In the genomic region with DNA sequence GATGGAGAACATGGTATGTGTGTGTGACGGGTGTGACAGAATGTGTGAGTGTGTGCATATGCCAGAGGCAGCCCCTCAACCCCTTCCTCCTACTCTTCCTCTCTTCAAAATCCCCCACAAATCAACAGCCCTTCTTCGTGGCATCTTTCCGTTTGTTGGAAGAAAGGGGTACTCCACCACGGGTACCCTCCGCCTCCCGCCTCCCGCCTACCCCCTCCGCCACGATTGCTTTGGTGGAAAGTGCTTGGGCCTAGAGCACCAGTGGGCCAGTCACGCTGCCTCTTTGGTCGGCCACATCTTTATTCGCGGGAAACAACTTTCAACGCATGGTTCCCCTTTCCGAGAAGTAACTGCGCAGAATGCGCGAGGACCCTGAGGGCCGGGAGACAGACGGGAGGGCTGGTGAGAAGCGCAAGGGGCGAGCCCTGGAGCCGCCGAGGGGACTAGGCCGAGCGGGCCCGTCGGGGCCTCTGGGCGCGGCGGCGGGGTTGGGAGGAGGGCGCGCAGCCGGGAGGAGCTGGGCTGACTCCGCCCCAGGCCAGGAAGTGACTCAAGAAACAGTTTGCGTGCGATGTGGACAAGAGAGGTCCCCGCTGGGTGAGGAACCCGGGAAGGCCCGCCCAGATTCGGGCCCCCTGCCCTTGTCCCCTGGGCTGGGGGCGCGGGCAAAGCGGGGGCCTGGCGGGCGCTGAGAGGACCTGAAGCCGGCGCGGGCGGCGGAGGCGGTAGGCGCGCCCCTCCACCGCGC, we compare ENCODE assay signal across 1 cellular context.
TF ChIP-seq lines count a peak whose summit lies in the region.

A gene (minus strand): TSS at position 274 of the 748 bp plus-strand sequence. CDS start 614 bp downstream, outside the sequence.
A gene (plus strand): TSS at position 560 of the 748 bp plus-strand sequence. CDS start 777 bp downstream, outside the sequence.

TF ChIP-seq in K562, 482 proteins besides CTCF, POLR2A, EP300 and RAD21 (continues in another document):
- TF ChIP-seq ZNF133 (CRISPR knock-in tag; IDR thresholded peaks at IDR 0.05): no peak
- TF ChIP-seq, protein P1, sequence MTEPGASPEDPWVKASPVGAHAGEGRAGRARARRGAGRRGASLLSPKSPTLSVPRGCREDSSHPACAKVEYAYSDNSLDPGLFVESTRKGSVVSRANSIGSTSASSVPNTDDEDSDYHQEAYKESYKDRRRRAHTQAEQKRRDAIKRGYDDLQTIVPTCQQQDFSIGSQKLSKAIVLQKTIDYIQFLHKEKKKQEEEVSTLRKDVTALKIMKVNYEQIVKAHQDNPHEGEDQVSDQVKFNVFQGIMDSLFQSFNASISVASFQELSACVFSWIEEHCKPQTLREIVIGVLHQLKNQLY (CRISPR knock-in tag; conservative IDR thresholded peaks at IDR 0.05): no peak
- no peak for TF ChIP-seq RUNX1 (IDR thresholded peaks at IDR 0.05; ENCODE audit: low read depth)
- no peak for TF ChIP-seq HDAC2 (IDR thresholded peaks at IDR 0.05)
- no peak for TF ChIP-seq GABPB2 (CRISPR knock-in tag; conservative IDR thresholded peaks at IDR 0.05)
- TF ChIP-seq ATF1 (CRISPR knock-in tag; IDR thresholded peaks at IDR 0.05): no peak
- peak; percentile 49 for TF ChIP-seq ATF1 (tag; IDR thresholded peaks at IDR 0.05)
- TF ChIP-seq, protein P2, sequence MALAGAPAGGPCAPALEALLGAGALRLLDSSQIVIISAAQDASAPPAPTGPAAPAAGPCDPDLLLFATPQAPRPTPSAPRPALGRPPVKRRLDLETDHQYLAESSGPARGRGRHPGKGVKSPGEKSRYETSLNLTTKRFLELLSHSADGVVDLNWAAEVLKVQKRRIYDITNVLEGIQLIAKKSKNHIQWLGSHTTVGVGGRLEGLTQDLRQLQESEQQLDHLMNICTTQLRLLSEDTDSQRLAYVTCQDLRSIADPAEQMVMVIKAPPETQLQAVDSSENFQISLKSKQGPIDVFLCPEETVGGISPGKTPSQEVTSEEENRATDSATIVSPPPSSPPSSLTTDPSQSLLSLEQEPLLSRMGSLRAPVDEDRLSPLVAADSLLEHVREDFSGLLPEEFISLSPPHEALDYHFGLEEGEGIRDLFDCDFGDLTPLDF (CRISPR knock-in tag; IDR thresholded peaks at IDR 0.05): no peak
- no peak for TF ChIP-seq MEIS2 (IDR thresholded peaks at IDR 0.05; ENCODE audit: partially characterized antibody)
- TF ChIP-seq LARP7 (IDR thresholded peaks at IDR 0.05): no peak
- TF ChIP-seq ZNF586 (CRISPR knock-in tag; conservative IDR thresholded peaks at IDR 0.05): no peak
- no peak for TF ChIP-seq KHSRP (IDR thresholded peaks at IDR 0.05)
- peak; percentile 18; the same call in 1 of the 2 replicates for TF ChIP-seq TARDBP (IDR thresholded peaks at IDR 0.05)
- TF ChIP-seq NFE2L1 (tag; IDR thresholded peaks at IDR 0.05; ENCODE audit: borderline replicate concordance, low read depth): no peak
- peak; percentile 42; the same call in 1 of the 2 replicates for TF ChIP-seq ETV5 (CRISPR knock-in tag; IDR thresholded peaks at IDR 0.05; ENCODE audit: low read depth)
- peak; percentile 42; the same call in 1 of the 2 replicates for TF ChIP-seq EP400 (IDR thresholded peaks at IDR 0.05)
- no peak for TF ChIP-seq KAT7 (CRISPR knock-in tag; IDR thresholded peaks at IDR 0.05; ENCODE audit: borderline replicate concordance)
- TF ChIP-seq, protein P3, sequence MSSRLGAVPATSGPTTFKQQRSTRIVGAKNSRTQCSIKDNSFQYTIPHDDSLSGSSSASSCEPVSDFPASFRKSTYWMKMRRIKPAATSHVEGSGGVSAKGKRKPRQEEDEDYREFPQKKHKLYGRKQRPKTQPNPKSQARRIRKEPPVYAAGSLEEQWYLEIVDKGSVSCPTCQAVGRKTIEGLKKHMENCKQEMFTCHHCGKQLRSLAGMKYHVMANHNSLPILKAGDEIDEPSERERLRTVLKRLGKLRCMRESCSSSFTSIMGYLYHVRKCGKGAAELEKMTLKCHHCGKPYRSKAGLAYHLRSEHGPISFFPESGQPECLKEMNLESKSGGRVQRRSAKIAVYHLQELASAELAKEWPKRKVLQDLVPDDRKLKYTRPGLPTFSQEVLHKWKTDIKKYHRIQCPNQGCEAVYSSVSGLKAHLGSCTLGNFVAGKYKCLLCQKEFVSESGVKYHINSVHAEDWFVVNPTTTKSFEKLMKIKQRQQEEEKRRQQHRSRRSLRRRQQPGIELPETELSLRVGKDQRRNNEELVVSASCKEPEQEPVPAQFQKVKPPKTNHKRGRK (tag; IDR thresholded peaks at IDR 0.05): no peak
- TF ChIP-seq, protein P4, sequence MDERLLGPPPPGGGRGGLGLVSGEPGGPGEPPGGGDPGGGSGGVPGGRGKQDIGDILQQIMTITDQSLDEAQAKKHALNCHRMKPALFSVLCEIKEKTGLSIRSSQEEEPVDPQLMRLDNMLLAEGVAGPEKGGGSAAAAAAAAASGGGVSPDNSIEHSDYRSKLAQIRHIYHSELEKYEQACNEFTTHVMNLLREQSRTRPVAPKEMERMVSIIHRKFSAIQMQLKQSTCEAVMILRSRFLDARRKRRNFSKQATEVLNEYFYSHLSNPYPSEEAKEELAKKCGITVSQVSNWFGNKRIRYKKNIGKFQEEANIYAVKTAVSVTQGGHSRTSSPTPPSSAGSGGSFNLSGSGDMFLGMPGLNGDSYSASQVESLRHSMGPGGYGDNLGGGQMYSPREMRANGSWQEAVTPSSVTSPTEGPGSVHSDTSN (CRISPR knock-in tag; IDR thresholded peaks at IDR 0.05; ENCODE audit: low read depth): no peak
- TF ChIP-seq, protein P4 (tag; conservative IDR thresholded peaks at IDR 0.05; ENCODE audit: low read depth): no peak
- TF ChIP-seq, protein P5, sequence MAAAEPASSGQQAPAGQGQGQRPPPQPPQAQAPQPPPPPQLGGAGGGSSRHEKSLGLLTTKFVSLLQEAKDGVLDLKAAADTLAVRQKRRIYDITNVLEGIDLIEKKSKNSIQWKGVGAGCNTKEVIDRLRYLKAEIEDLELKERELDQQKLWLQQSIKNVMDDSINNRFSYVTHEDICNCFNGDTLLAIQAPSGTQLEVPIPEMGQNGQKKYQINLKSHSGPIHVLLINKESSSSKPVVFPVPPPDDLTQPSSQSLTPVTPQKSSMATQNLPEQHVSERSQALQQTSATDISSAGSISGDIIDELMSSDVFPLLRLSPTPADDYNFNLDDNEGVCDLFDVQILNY (CRISPR knock-in tag; IDR thresholded peaks at IDR 0.05): no peak
- TF ChIP-seq, protein P6, sequence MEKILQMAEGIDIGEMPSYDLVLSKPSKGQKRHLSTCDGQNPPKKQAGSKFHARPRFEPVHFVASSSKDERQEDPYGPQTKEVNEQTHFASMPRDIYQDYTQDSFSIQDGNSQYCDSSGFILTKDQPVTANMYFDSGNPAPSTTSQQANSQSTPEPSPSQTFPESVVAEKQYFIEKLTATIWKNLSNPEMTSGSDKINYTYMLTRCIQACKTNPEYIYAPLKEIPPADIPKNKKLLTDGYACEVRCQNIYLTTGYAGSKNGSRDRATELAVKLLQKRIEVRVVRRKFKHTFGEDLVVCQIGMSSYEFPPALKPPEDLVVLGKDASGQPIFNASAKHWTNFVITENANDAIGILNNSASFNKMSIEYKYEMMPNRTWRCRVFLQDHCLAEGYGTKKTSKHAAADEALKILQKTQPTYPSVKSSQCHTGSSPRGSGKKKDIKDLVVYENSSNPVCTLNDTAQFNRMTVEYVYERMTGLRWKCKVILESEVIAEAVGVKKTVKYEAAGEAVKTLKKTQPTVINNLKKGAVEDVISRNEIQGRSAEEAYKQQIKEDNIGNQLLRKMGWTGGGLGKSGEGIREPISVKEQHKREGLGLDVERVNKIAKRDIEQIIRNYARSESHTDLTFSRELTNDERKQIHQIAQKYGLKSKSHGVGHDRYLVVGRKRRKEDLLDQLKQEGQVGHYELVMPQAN (IDR thresholded peaks at IDR 0.05; ENCODE audit: borderline replicate concordance): no peak
- no peak for TF ChIP-seq FOXA3 (CRISPR knock-in tag; conservative IDR thresholded peaks at IDR 0.05 in 1 of 2, IDR thresholded peaks at IDR 0.05 in 1 of 2)
- TF ChIP-seq ZNF561 (CRISPR knock-in tag; conservative IDR thresholded peaks at IDR 0.05): no peak
- peak; percentile 51 for TF ChIP-seq MYC (IDR thresholded peaks at IDR 0.05; ENCODE audit: low read depth, low read length)
- no peak for TF ChIP-seq MYC (CRISPR knock-in tag; IDR thresholded peaks at IDR 0.05; ENCODE audit: borderline replicate concordance, low read depth)
- TF ChIP-seq ZNF699 (CRISPR knock-in tag; IDR thresholded peaks at IDR 0.05; ENCODE audit: insufficient replicate concordance): no peak
- TF ChIP-seq SMAD2 (IDR thresholded peaks at IDR 0.05; ENCODE audit: low read depth, low read length): no peak
- TF ChIP-seq, protein P7, sequence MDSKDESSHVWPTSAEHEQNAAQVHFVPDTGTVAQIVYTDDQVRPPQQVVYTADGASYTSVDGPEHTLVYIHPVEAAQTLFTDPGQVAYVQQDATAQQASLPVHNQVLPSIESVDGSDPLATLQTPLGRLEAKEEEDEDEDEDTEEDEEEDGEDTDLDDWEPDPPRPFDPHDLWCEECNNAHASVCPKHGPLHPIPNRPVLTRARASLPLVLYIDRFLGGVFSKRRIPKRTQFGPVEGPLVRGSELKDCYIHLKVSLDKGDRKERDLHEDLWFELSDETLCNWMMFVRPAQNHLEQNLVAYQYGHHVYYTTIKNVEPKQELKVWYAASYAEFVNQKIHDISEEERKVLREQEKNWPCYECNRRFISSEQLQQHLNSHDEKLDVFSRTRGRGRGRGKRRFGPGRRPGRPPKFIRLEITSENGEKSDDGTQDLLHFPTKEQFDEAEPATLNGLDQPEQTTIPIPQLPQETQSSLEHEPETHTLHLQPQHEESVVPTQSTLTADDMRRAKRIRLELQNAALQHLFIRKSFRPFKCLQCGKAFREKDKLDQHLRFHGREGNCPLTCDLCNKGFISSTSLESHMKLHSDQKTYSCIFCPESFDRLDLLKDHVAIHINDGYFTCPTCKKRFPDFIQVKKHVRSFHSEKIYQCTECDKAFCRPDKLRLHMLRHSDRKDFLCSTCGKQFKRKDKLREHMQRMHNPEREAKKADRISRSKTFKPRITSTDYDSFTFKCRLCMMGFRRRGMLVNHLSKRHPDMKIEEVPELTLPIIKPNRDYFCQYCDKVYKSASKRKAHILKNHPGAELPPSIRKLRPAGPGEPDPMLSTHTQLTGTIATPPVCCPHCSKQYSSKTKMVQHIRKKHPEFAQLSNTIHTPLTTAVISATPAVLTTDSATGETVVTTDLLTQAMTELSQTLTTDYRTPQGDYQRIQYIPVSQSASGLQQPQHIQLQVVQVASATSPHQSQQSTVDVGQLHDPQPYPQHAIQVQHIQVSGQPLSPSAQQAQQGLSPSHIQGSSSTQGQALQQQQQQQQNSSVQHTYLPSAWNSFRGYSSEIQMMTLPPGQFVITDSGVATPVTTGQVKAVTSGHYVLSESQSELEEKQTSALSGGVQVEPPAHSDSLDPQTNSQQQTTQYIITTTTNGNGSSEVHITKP (IDR thresholded peaks at IDR 0.05; ENCODE audit: partially characterized antibody): no peak
- TF ChIP-seq GATA2 (CRISPR knock-in tag; IDR thresholded peaks at IDR 0.05): no peak
- TF ChIP-seq ZNF584 (CRISPR knock-in tag; IDR thresholded peaks at IDR 0.05; ENCODE audit: low read depth): no peak
- TF ChIP-seq MTA3 (IDR thresholded peaks at IDR 0.05; ENCODE audit: borderline replicate concordance): 0 out of 2 replicates have a peak, but pooled peaks have one; percentile 46
- TF ChIP-seq, protein P8, sequence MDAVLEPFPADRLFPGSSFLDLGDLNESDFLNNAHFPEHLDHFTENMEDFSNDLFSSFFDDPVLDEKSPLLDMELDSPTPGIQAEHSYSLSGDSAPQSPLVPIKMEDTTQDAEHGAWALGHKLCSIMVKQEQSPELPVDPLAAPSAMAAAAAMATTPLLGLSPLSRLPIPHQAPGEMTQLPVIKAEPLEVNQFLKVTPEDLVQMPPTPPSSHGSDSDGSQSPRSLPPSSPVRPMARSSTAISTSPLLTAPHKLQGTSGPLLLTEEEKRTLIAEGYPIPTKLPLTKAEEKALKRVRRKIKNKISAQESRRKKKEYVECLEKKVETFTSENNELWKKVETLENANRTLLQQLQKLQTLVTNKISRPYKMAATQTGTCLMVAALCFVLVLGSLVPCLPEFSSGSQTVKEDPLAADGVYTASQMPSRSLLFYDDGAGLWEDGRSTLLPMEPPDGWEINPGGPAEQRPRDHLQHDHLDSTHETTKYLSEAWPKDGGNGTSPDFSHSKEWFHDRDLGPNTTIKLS (IDR thresholded peaks at IDR 0.05; ENCODE audit: borderline replicate concordance, low read depth): peak; percentile 65; the same call in 1 of the 2 replicates
- no peak for TF ChIP-seq PCBP2 (IDR thresholded peaks at IDR 0.05; ENCODE audit: low read depth, low read length, poor library complexity, severe bottlenecking)
- no peak for TF ChIP-seq ZBTB17 (CRISPR knock-in tag; IDR thresholded peaks at IDR 0.05)
- no peak for TF ChIP-seq ZKSCAN3 (CRISPR knock-in tag; IDR thresholded peaks at IDR 0.05)
- no peak for TF ChIP-seq STAG1 (CRISPR knock-in tag; IDR thresholded peaks at IDR 0.05; ENCODE audit: borderline replicate concordance)
- peak; percentile 67 for TF ChIP-seq GABPA (tag; conservative IDR thresholded peaks at IDR 0.05; ENCODE audit: low read depth)
- TF ChIP-seq POLR2H (tag; IDR thresholded peaks at IDR 0.05; ENCODE audit: low read depth): peak; percentile 85
- TF ChIP-seq DIDO1 (tag; IDR thresholded peaks at IDR 0.05; ENCODE audit: low read depth): no peak
- no peak for TF ChIP-seq CBFA2T2 (conservative IDR thresholded peaks at IDR 0.05)
- TF ChIP-seq, protein P9, sequence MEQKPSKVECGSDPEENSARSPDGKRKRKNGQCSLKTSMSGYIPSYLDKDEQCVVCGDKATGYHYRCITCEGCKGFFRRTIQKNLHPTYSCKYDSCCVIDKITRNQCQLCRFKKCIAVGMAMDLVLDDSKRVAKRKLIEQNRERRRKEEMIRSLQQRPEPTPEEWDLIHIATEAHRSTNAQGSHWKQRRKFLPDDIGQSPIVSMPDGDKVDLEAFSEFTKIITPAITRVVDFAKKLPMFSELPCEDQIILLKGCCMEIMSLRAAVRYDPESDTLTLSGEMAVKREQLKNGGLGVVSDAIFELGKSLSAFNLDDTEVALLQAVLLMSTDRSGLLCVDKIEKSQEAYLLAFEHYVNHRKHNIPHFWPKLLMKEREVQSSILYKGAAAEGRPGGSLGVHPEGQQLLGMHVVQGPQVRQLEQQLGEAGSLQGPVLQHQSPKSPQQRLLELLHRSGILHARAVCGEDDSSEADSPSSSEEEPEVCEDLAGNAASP (IDR thresholded peaks at IDR 0.05): no peak
- TF ChIP-seq SRF (CRISPR knock-in tag; IDR thresholded peaks at IDR 0.05): no peak
- TF ChIP-seq ELF4 (CRISPR knock-in tag; IDR thresholded peaks at IDR 0.05): 0 out of 2 replicates have a peak, but pooled peaks have one; percentile 65
- TF ChIP-seq ELF2 (CRISPR knock-in tag; IDR thresholded peaks at IDR 0.05): no peak
- no peak for TF ChIP-seq CREB1 (IDR thresholded peaks at IDR 0.05)
- no peak for TF ChIP-seq CREB1 (CRISPR knock-in tag; IDR thresholded peaks at IDR 0.05)
- no peak for TF ChIP-seq ZNF3 (CRISPR knock-in tag; IDR thresholded peaks at IDR 0.05)
- peak; percentile 53; the same call in 1 of the 2 replicates for TF ChIP-seq MBD2 (IDR thresholded peaks at IDR 0.05; ENCODE audit: borderline replicate concordance, low read depth)
- no peak for TF ChIP-seq HNRNPK (IDR thresholded peaks at IDR 0.05; ENCODE audit: low read depth, low read length, poor library complexity, severe bottlenecking)
- TF ChIP-seq PPARD (CRISPR knock-in tag; IDR thresholded peaks at IDR 0.05): no peak
- TF ChIP-seq KDM5B (IDR thresholded peaks at IDR 0.05; ENCODE audit: insufficient replicate concordance, low read depth, low read length): peak; percentile 56
